Comparison of ENCODE assay signal across 8 cellular contexts in genomic region chr6:30685977-30686907, GRCh38. TPM values are rescaled to one million over a fixed set of nuclear protein-coding genes. Genes with fewer than 3 reads are reported as not detected.
A peak's percentile ranks its signal among the peaks of the same experiment; 100 is the strongest.
DNase-seq lines count a peak whose midpoint lies in the region; ATAC-seq, FAIRE-seq and TF ChIP-seq lines count a peak whose summit lies in the region.

Gene PPP1R18 (minus strand): TSS chr6:30686645. CDS start chr6:30686018, 627 bp downstream.

- H3K56ac ChIP-seq in IMR-90 (ENCODE audit: extremely low read depth, insufficient read depth, low read length) = peak within 1 kb of the TSS; percentile 99

- H3K9me3 Mint-ChIP-seq in brain = peaks cover 0 to 2% (median 0%) of the 10 kb centered on the region in 5 experiments

- peaks cover 13% of the 10 kb centered on the region for H3K9me1 ChIP-seq in IMR-90 (ENCODE audit: insufficient read depth, low read length)

- TSS peak; percentile 76 for BruUV-seq in IMR-90 (replicated peaks; lab: Mats Ljungman, UMichigan)

- peak within 1 kb of the TSS; percentile 99 for H3K23ac ChIP-seq in IMR-90 (ENCODE audit: low read depth, low read length)

- H3K9ac ChIP-seq in IMR-90 (ENCODE audit: low read depth, low read length) = peak within 1 kb of the TSS; percentile 100

- H4K5ac ChIP-seq in IMR-90 (ENCODE audit: low read depth, low read length) = peak within 1 kb of the TSS; percentile 91

- H3K4me3 Mint-ChIP-seq in brain = peak within 1 kb of the TSS; percentile 91 to 99 (median 93)

- H2BK120ac ChIP-seq in IMR-90 (ENCODE audit: low read depth, low read length) = peak within 1 kb of the TSS; percentile 86

- intact Hi-C loops in IMR-90 (cut with micrococcal nuclease) = loop anchor here (1.0 kb wide), 1 partner anchor 36 kb away; no protein-coding TSS in a partner anchor

- peak within 1 kb of the TSS; percentile 89 for H2AFZ ChIP-seq in IMR-90 (replicated peaks; ENCODE audit: low read length, poor library complexity)

- 2% methylated on average over 6 of the region's 42 CpGs; no CpG with 5 or more reads in 1 of the 2 experiments for WGBS in IMR-90 (ENCODE audit: extremely low coverage in 2 of 2, insufficient read length in 1 of 2), 2 experiments
- WGBS in small intestine, 3 donors = 3 to 22% (median 6%) methylated on average over 13 to 42 of the region's 42 CpGs

- peaks cover 47% of the 10 kb centered on the region for H4K20me1 ChIP-seq in IMR-90 (ENCODE audit: insufficient read depth, low read length)

- H2AK9ac ChIP-seq in IMR-90 (replicated peaks; ENCODE audit: low read depth, low read length, poor library complexity) = peak within 1 kb of the TSS; percentile 100

- TF ChIP-seq CTCF in GM12865 (IDR thresholded peaks at IDR 0.05; ENCODE audit: insufficient read depth, low read depth, low read length, missing control alignments) (no peak), IMR-90 (conservative IDR thresholded peaks at IDR 0.05; ENCODE audit: low read depth, low read length) (no peak), brain (conservative IDR thresholded peaks at IDR 0.05) (no peak)

- H2BK15ac ChIP-seq in IMR-90 (ENCODE audit: low read depth, low read length) = peak within 1 kb of the TSS; percentile 79; the same call in 2 of the 3 replicates

- H3K27me3 ChIP-seq in IMR-90 (ENCODE audit: control insufficient read depth, insufficient read depth, low read length) (no peaks in the 10 kb centered on the region), small intestine (ENCODE audit: control insufficient read depth in 2 of 2, insufficient read depth in 2 of 2, low read length in 2 of 2) (no peaks in the 10 kb centered on the region)

- POLR2A ChIA-PET in IMR-90 (lab: Charles Lee; ENCODE audit: unreplicated experiment) = no interaction called here

- peak within 1 kb of the TSS; percentile 98 for H3K14ac ChIP-seq in IMR-90 (replicated peaks; ENCODE audit: low read depth, low read length)

- no peak for FAIRE-seq in small intestine (lab: Jason Lieb, UNC)

- 0 out of 2 replicates have a peak, but pooled peaks have one; percentile 17 for TF ChIP-seq POLR2A in IMR-90 (IDR thresholded peaks at IDR 0.05; ENCODE audit: low read depth, low read length)

- peak within 1 kb of the TSS; percentile 96 for H3K4me3 ChIP-seq in GM12865 (ENCODE audit: low read depth, low read length)
- peak within 1 kb of the TSS; percentile 97 for H3K4me3 ChIP-seq in IMR-90 (ENCODE audit: insufficient read depth, low read depth, low read length)
- H3K4me3 ChIP-seq in small intestine (ENCODE audit: low read depth in 1 of 2, low read length in 2 of 2) = peak within 1 kb of the TSS; percentile 61 to 81

- in situ Hi-C loops in IMR-90 (cut with MboI; ENCODE audit: low sequenced_read_pairs) = no loop called here

- H3K27ac ChIP-seq in IMR-90 (ENCODE audit: insufficient read depth, low read length) = peak within 1 kb of the TSS; percentile 100
- H3K27ac ChIP-seq in small intestine (ENCODE audit: low read depth in 1 of 2, low read length in 1 of 2) = peak within 1 kb of the TSS; percentile 71 to 97

- H3K4ac ChIP-seq in IMR-90 (ENCODE audit: low read depth, low read length) = peak within 1 kb of the TSS; percentile 100

- peak within 1 kb of the TSS; percentile 31; the same call in 1 of the 2 replicates for H2BK20ac ChIP-seq in IMR-90 (ENCODE audit: low read depth, low read length)

- ATAC-seq in IMR-90 (ENCODE audit: low read depth) = peak; percentile 12

- peaks cover 18% of the 10 kb centered on the region for H3K36me3 Mint-ChIP-seq in brain

- peaks cover 18 to 40% of the 10 kb centered on the region in 2 experiments; a peak in 3 of 4 replicates for H3K79me1 ChIP-seq in IMR-90 (ENCODE audit: low read depth in 1 of 2, low read length in 2 of 2)

- no peak for TF ChIP-seq RAD21 in IMR-90 (IDR thresholded peaks at IDR 0.05; ENCODE audit: low read length)

- DNase-seq in GM12865 (ENCODE audit: low read depth) (peak; percentile 85), IMR-90 (peak; percentile 49), UCSD-AML1 (lab: John Stamatoyannopoulos, UW; ENCODE audit: unreplicated experiment) (peak; percentile 73), iPS-NIHi11 (ENCODE audit: low spot score) (peak; percentile 73), small intestine (peak; percentile 55), SK-N-DZ (ENCODE audit: low spot score) (no peak), SHP77 (lab: John Stamatoyannopoulos, UW) (no peak)

- peaks cover 27% of the 10 kb centered on the region for H3K36me3 ChIP-seq in IMR-90 (ENCODE audit: control insufficient read depth, insufficient read depth, low read length)
- no peaks in the 10 kb centered on the region for H3K36me3 ChIP-seq in small intestine (ENCODE audit: control insufficient read depth in 2 of 2, insufficient read depth in 2 of 2, low read length in 2 of 2)

- H3K27ac Mint-ChIP-seq in brain = peak within 1 kb of the TSS; percentile 96 to 99 (median 97)

- H4K91ac ChIP-seq in IMR-90 (ENCODE audit: insufficient read depth, low read depth, low read length) = peak within 1 kb of the TSS; percentile 99

- H3K4me1 Mint-ChIP-seq in brain = peaks cover 86% of the 10 kb centered on the region

- H3K9me3 ChIP-seq in IMR-90 (ENCODE audit: control insufficient read depth, insufficient read depth, low read length) = no peaks in the 10 kb centered on the region
- no peaks in the 10 kb centered on the region for H3K9me3 ChIP-seq in small intestine (ENCODE audit: control insufficient read depth, low read depth)

- peak within 1 kb of the TSS; percentile 100 for H2AK5ac ChIP-seq in IMR-90 (ENCODE audit: low read depth, low read length)

- peak within 1 kb of the TSS; percentile 88 to 96 for H4K8ac ChIP-seq in IMR-90 (ENCODE audit: low read depth in 2 of 2, low read length in 2 of 2)

- peak within 1 kb of the TSS; percentile 87 for H3K4me2 ChIP-seq in IMR-90 (ENCODE audit: low read depth, low read length)

- peaks cover 16% of the 10 kb centered on the region for H3K27me3 Mint-ChIP-seq in brain

- dilution Hi-C loops in IMR-90 (cut with HindIII; ENCODE audit: low sequenced_read_pairs, unreplicated experiment) = no loop called here

- peak within 1 kb of the TSS; percentile 98 for H3K18ac ChIP-seq in IMR-90 (ENCODE audit: low read depth, low read length)

- H3K4me1 ChIP-seq in IMR-90 (ENCODE audit: control insufficient read depth, insufficient read depth, low read length) (peaks cover 18% of the 10 kb centered on the region), small intestine (ENCODE audit: control insufficient read depth in 2 of 2, insufficient read depth in 1 of 2, low read depth in 1 of 2, low read length in 1 of 2) (peaks cover 0 to 4% of the 10 kb centered on the region in 2 donors)

- peak within 1 kb of the TSS; percentile 98 for H2BK5ac ChIP-seq in IMR-90 (ENCODE audit: low read depth, low read length, poor library complexity, severe bottlenecking)

- CTCF ChIA-PET in IMR-90 (lab: Yijun Ruan, JAX) = no interaction called here

TF ChIP-seq in IMR-90, 13 proteins besides CTCF, POLR2A, EP300 and RAD21:
- TF ChIP-seq CHD1 (IDR thresholded peaks at IDR 0.05; ENCODE audit: low read depth, low read length) (no peak), ELK1 (IDR thresholded peaks at IDR 0.05; ENCODE audit: borderline replicate concordance, low read depth, low read length) (no peak), RFX5 (IDR thresholded peaks at IDR 0.05; ENCODE audit: low read depth, low read length) (no peak), MXI1 (IDR thresholded peaks at IDR 0.05; ENCODE audit: borderline replicate concordance, low read depth, low read length) (0 out of 2 replicates have a peak, but pooled peaks have one; percentile 6)

RNA-seq across cellular contexts. Expression of gene PPP1R18, which starts in this region (rescaled TPM):
- 31.9 and 32.8 TPM in 2 replicates for total RNA-seq in IMR-90 (2012; rRNA removed)
- polyA plus RNA-seq in IMR-90 (2012; rRNA removed) (129 and 134 TPM in 2 replicates), brain (ENCODE audit: insufficient read depth, low read depth, low replicate concordance) (99.8 TPM), small intestine (10 to 100 TPM; 10.1 to 22.7 (median 22.2) TPM)
- polyA plus RNA-seq in IMR-90 (2012; cell fraction: cytosol; rRNA removed) = 129 and 140 TPM in 2 replicates
- polyA plus RNA-seq in IMR-90 (2012; cell fraction: nucleus; rRNA removed; ENCODE audit: low replicate concordance) = 114 and 118 TPM in 2 replicates
- polyA plus RNA-seq in SK-N-DZ (2014; cell fraction: cytosol; rRNA removed) = 28.9 and 34.9 TPM in 2 replicates
- 17.2 and 21.3 TPM in 2 replicates for polyA plus RNA-seq in SK-N-DZ (2014; cell fraction: nucleus; rRNA removed)

Comparison
In these comparisons a context has a peak if more than half of its experiments do, and no peak if none do; other contexts are left out.
1. DNase-seq: peak in GM12865 (single experiment), IMR-90 (single experiment), UCSD-AML1 (single experiment), iPS-NIHi11 (single experiment) and small intestine (single experiment); none in SK-N-DZ (single experiment) and SHP77 (0 of 2).
2. Peak in every context shown above with its lines, with median percentiles within 50 percentile points of each other: H3K4me3 ChIP-seq.